Comparison of ENCODE assay signal across 7 cellular contexts in genomic region chr16:53220585-53220984, GRCh38.
DNase-seq lines count a peak whose midpoint lies in the region; ATAC-seq, FAIRE-seq and TF ChIP-seq lines count a peak whose summit lies in the region.

No MANE protein-coding gene starts in this region.

- DNase-seq in GM18507 (ENCODE audit: extremely low spot score, insufficient read length, low read depth) = no peak
- no peak for DNase-seq in PC-3
- DNase-seq in foreskin melanocyte = peak; percentile 48
- DNase-seq in small intestine = peak; percentile 9
- DNase-seq in GF-D8 (lab: John Stamatoyannopoulos, UW) = no peak
- no peak for DNase-seq in NCI-H2107 treated with DMSO at 0.1 percent for 48 hours (lab: John Stamatoyannopoulos, UW; ENCODE audit: unreplicated experiment)
- DNase-seq in GM10248 (ENCODE audit: extremely low spot score) = no peak

- POLR2A ChIA-PET in PC-3 (lab: Charles Lee; ENCODE audit: unreplicated experiment) (no interaction called here), GM10248 (lab: Yijun Ruan, JAX) (interaction anchor here (1.3 kb wide), 1 partner anchor 163 kb away, joined by 3 read pairs; no protein-coding TSS in a partner anchor)

- no peak for TF ChIP-seq CTCF in PC-3 (conservative IDR thresholded peaks at IDR 0.05; ENCODE audit: low read depth, low read length)
- no peak for TF ChIP-seq CTCF in GM10248 (IDR thresholded peaks at IDR 0.05; ENCODE audit: control extremely low read depth, extremely low read depth, low read depth, missing control alignments)

- peaks cover 35% of the 10 kb centered on the region for H3K4me1 ChIP-seq in PC-3 (ENCODE audit: insufficient read depth, low read length)
- H3K4me1 ChIP-seq in small intestine (ENCODE audit: control insufficient read depth in 2 of 2, insufficient read depth in 1 of 2, low read depth in 1 of 2, low read length in 1 of 2) = peaks cover 0 to 4% of the 10 kb centered on the region in 2 donors

- H3K36me3 ChIP-seq in PC-3 (ENCODE audit: low read depth, low read length) = peaks cover 5% of the 10 kb centered on the region; the same call in 1 of the 2 replicates
- peaks cover 0 to 3% of the 10 kb centered on the region in 2 donors for H3K36me3 ChIP-seq in small intestine (ENCODE audit: control insufficient read depth in 2 of 2, insufficient read depth in 2 of 2, low read length in 2 of 2)

- WGBS in small intestine, 3 donors = 89 to 97% (median 94%) methylated on average over 2 of the region's 2 CpGs

- H3K9me2 ChIP-seq in PC-3 (replicated peaks; ENCODE audit: low read length) = no peaks in the 10 kb centered on the region

- H2AFZ ChIP-seq in PC-3 (ENCODE audit: low read length) = no peak overlapping the region

- H3K79me2 ChIP-seq in PC-3 (ENCODE audit: low read length) = peaks cover 31% of the 10 kb centered on the region

- no peak overlapping the region for H3K9ac ChIP-seq in PC-3 (ENCODE audit: low read length)

- intact Hi-C loops in PC-3 (cut with micrococcal nuclease) = no loop called here

- no peak overlapping the region for H3K4me3 ChIP-seq in PC-3 (ENCODE audit: low read length)
- no peak overlapping the region for H3K4me3 ChIP-seq in small intestine (ENCODE audit: low read depth in 1 of 2, low read length in 2 of 2)

- peak overlapping the region; percentile 60; the same call in 1 of the 2 replicates for H3K27ac ChIP-seq in PC-3 (ENCODE audit: low read length)
- no peak overlapping the region for H3K27ac ChIP-seq in small intestine (ENCODE audit: low read depth in 1 of 2, low read length in 1 of 2)

- no peaks in the 10 kb centered on the region for H4K20me1 ChIP-seq in PC-3 (ENCODE audit: low read length)

- no peaks in the 10 kb centered on the region for H3K9me3 ChIP-seq in PC-3 (ENCODE audit: low read length)
- no peaks in the 10 kb centered on the region for H3K9me3 ChIP-seq in small intestine (ENCODE audit: control insufficient read depth, low read depth)

- BruUV-seq in PC-3 (replicated peaks; lab: Mats Ljungman, UMichigan) = no TSS peak

- CTCF ChIA-PET in PC-3 (lab: Charles Lee) (no interaction called here), GM10248 (lab: Yijun Ruan, JAX) (interaction anchor here (0.6 to 3.0 kb wide), 4 partner anchors 12 to 165 kb away, joined by 3 to 20 read pairs (median 8); partner anchors contain the start of gene CHD9)

- ATAC-seq in PC-3 = no peak

- H3K27me3 ChIP-seq in PC-3 (ENCODE audit: low read length) (no peaks in the 10 kb centered on the region), small intestine (ENCODE audit: control insufficient read depth in 2 of 2, insufficient read depth in 2 of 2, low read length in 2 of 2) (no peaks in the 10 kb centered on the region)

- no peaks in the 10 kb centered on the region for H3F3A ChIP-seq in PC-3 (ENCODE audit: low read length, unreplicated experiment)

- FAIRE-seq in GM18507 (lab: Jason Lieb, UNC) = peak; percentile 29
- FAIRE-seq in small intestine (lab: Jason Lieb, UNC) = no peak

- peak overlapping the region; percentile 48 for H3K4me2 ChIP-seq in PC-3 (ENCODE audit: low read length)

Comparison
In these comparisons a context has a peak if more than half of its experiments do, and no peak if none do; other contexts are left out.
1. DNase-seq: peak in foreskin melanocyte (single experiment) and small intestine (single experiment); none in GM18507 (single experiment), PC-3 (single experiment), GF-D8 (single experiment), NCI-H2107 treated with DMSO at 0.1 percent for 48 hours (single experiment) and GM10248 (single experiment).